1 cellular context compared by ENCODE assay signal in the genomic region with DNA sequence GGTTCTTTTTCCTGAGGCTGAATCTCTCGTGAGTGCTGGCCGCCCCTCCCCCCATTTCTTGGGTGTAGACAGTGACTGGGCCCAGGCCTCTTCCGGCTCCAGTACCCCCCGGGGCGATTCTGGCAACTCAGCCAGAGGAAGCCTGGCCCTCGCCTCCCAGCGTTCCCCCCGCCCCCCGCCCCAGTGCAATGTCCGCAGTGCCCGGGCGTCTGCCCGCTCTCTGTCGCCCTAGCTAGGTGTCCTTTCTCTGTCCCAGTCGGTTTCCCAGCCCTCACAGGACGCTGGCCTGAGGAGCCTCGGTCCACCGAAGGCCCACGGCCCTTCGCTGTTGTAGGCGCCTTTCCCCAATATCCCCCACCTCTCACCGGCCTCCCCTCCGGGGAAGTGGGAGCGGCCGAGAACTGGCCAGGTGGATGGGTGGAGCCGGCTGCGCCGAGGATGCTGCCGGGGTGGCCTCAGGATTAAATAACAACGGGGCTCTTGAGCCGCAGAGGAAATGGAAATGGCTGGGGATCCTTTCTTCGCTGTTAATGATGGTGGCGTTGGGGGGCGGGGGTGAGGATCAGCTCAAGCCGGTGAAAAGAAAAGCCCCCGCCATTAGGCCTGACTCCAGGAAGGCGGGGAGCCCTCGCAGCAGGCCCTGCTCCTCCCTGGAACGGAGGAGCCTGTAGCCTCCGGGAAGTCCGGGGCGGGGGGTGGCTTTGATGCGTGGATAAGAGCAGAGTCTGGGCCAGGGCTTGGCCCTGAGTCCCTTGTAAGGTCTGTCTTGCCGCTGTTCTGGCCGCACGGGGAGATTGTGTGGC.
TF ChIP-seq lines count a peak whose summit lies in the region.

No MANE protein-coding gene starts in this region.

TF ChIP-seq in HepG2, 621 proteins besides CTCF, POLR2A, EP300 and RAD21 (continued from another document):
- TF ChIP-seq, protein P1, sequence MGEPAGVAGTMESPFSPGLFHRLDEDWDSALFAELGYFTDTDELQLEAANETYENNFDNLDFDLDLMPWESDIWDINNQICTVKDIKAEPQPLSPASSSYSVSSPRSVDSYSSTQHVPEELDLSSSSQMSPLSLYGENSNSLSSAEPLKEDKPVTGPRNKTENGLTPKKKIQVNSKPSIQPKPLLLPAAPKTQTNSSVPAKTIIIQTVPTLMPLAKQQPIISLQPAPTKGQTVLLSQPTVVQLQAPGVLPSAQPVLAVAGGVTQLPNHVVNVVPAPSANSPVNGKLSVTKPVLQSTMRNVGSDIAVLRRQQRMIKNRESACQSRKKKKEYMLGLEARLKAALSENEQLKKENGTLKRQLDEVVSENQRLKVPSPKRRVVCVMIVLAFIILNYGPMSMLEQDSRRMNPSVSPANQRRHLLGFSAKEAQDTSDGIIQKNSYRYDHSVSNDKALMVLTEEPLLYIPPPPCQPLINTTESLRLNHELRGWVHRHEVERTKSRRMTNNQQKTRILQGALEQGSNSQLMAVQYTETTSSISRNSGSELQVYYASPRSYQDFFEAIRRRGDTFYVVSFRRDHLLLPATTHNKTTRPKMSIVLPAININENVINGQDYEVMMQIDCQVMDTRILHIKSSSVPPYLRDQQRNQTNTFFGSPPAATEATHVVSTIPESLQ (CRISPR knock-in tag; conservative IDR thresholded peaks at IDR 0.05), result no peak
- TF ChIP-seq ZBTB42 (CRISPR knock-in tag; IDR thresholded peaks at IDR 0.05), result no peak
- peak; percentile 77 for TF ChIP-seq RBM39 (IDR thresholded peaks at IDR 0.05; ENCODE audit: low read depth, low read length, poor library complexity, severe bottlenecking)
- TF ChIP-seq TERF1 (CRISPR knock-in tag; IDR thresholded peaks at IDR 0.05), result no peak
- TF ChIP-seq AKNA (CRISPR knock-in tag; IDR thresholded peaks at IDR 0.05; ENCODE audit: borderline replicate concordance), result no peak
- TF ChIP-seq ZNF558 (CRISPR knock-in tag; IDR thresholded peaks at IDR 0.05; ENCODE audit: borderline replicate concordance), result no peak
- TF ChIP-seq ZNF574 (CRISPR knock-in tag; IDR thresholded peaks at IDR 0.05), result peak; percentile 37
- no peak for TF ChIP-seq ZNF616 (CRISPR knock-in tag; IDR thresholded peaks at IDR 0.05; ENCODE audit: low read depth)
- peak; percentile 34; the same call in 1 of the 2 replicates for TF ChIP-seq ZNF766 (CRISPR knock-in tag; IDR thresholded peaks at IDR 0.05; ENCODE audit: borderline replicate concordance)
- TF ChIP-seq ETV5 (CRISPR knock-in tag; IDR thresholded peaks at IDR 0.05; ENCODE audit: borderline replicate concordance), result peak; percentile 64
- TF ChIP-seq SNAPC2 (CRISPR knock-in tag; IDR thresholded peaks at IDR 0.05), result peak; percentile 20; the same call in 1 of the 2 replicates
- TF ChIP-seq SMARCE1 (IDR thresholded peaks at IDR 0.05; ENCODE audit: borderline replicate concordance), result no peak
- no peak for TF ChIP-seq ZNF367 (CRISPR knock-in tag; IDR thresholded peaks at IDR 0.05; ENCODE audit: borderline replicate concordance)
- no peak for TF ChIP-seq TOPORS (CRISPR knock-in tag; IDR thresholded peaks at IDR 0.05)
- TF ChIP-seq, protein P2, sequence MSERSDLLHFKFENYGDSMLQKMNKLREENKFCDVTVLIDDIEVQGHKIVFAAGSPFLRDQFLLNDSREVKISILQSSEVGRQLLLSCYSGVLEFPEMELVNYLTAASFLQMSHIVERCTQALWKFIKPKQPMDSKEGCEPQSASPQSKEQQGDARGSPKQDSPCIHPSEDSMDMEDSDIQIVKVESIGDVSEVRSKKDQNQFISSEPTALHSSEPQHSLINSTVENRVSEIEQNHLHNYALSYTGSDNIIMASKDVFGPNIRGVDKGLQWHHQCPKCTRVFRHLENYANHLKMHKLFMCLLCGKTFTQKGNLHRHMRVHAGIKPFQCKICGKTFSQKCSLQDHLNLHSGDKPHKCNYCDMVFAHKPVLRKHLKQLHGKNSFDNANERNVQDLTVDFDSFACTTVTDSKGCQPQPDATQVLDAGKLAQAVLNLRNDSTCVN (CRISPR knock-in tag; IDR thresholded peaks at IDR 0.05; ENCODE audit: borderline replicate concordance), result no peak
- TF ChIP-seq ARNT (IDR thresholded peaks at IDR 0.05), result no peak
- no peak for TF ChIP-seq GABPA (IDR thresholded peaks at IDR 0.05; ENCODE audit: low read depth, low read length)
- peak; percentile 60 for TF ChIP-seq GABPA (CRISPR knock-in tag; IDR thresholded peaks at IDR 0.05; ENCODE audit: low read depth)
- no peak for TF ChIP-seq ARHGAP35 (CRISPR knock-in tag; IDR thresholded peaks at IDR 0.05; ENCODE audit: borderline replicate concordance)
- TF ChIP-seq, protein P3, sequence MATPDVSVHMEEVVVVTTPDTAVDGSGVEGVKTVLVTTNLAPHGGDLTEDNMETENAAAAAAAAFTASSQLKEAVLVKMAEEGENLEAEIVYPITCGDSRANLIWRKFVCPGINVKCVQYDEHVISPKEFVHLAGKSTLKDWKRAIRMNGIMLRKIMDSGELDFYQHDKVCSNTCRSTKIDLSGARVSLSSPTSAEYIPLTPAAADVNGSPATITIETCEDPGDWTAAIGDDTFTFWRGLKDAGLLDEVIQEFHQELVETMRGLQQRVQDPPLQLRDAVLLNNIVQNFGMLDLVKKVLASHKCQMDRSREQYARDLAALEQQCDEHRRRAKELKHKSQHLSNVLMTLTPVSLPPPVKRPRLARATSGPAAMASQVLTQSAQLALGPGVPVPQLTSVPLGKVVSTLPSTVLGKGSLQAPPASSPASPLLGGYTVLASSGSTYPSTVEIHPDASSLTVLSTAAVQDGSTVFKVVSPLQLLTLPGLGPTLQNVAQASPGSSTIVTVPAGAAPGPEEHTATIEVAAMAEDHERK (CRISPR knock-in tag; IDR thresholded peaks at IDR 0.05; ENCODE audit: low read depth), result no peak
- TF ChIP-seq, protein P4, sequence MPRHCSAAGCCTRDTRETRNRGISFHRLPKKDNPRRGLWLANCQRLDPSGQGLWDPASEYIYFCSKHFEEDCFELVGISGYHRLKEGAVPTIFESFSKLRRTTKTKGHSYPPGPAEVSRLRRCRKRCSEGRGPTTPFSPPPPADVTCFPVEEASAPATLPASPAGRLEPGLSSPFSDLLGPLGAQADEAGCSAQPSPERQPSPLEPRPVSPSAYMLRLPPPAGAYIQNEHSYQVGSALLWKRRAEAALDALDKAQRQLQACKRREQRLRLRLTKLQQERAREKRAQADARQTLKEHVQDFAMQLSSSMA (CRISPR knock-in tag; IDR thresholded peaks at IDR 0.05), result peak; percentile 46; the same call in 1 of the 2 replicates
- no peak for TF ChIP-seq ZNF747 (CRISPR knock-in tag; IDR thresholded peaks at IDR 0.05; ENCODE audit: borderline replicate concordance)
- no peak for TF ChIP-seq NONO (IDR thresholded peaks at IDR 0.05)
- 0 out of 2 replicates have a peak, but pooled peaks have one; percentile 40 for TF ChIP-seq NONO (CRISPR knock-in tag; conservative IDR thresholded peaks at IDR 0.05)
- TF ChIP-seq GLMP (CRISPR knock-in tag; IDR thresholded peaks at IDR 0.05; ENCODE audit: borderline replicate concordance), result no peak
- TF ChIP-seq ZNF235 (CRISPR knock-in tag; IDR thresholded peaks at IDR 0.05; ENCODE audit: borderline replicate concordance), result no peak; the same call in 1 of the 2 replicates
- TF ChIP-seq ZNF660 (CRISPR knock-in tag; IDR thresholded peaks at IDR 0.05; ENCODE audit: borderline replicate concordance, low read depth), result no peak
- no peak for TF ChIP-seq FOXK2 (IDR thresholded peaks at IDR 0.05)
- no peak for TF ChIP-seq ZNF484 (CRISPR knock-in tag; IDR thresholded peaks at IDR 0.05; ENCODE audit: borderline replicate concordance, low read depth)
